Comparison of ENCODE assay signal across 18 cellular contexts in genomic region chr5:117165068-117165467, GRCh38.
"Had no signal": no experiment of that assay in that cellular context is flagged by ENCODE, and none has a peak within 500 bp of the region (broad histone marks: within the 10 kb centered on the region; RNA-seq: fewer than 3 reads in every experiment).

No MANE protein-coding gene starts in this region.

- DNase-seq: central memory CD4-positive, alpha-beta T cell; effector memory CD8-positive, alpha-beta T cell; esophagus squamous epithelium; foreskin fibroblast; naive B cell; right cardiac atrium; small intestine; stimulated activated CD4-positive, alpha-beta T cell treated with anti-CD3 and anti-CD28 coated beads, Interleukin-12 subunit alpha, Interleukin-12 subunit beta, amount 100 ng/mL, for 4 hours; stimulated activated naive CD4-positive, alpha-beta T cell treated with Interleukin-2 at 50 U/mL for 16 hours; testis; upper lobe of right lung had no signal

- H3K27ac Mint-ChIP-seq: effector memory CD8-positive, alpha-beta T cell; memory B cell had no signal

- H3K4me1 ChIP-seq: esophagus squamous epithelium, gastroesophageal sphincter, testis, upper lobe of right lung, vagina had no signal

- H3K4me3 ChIP-seq: esophagus squamous epithelium, gastroesophageal sphincter, testis, tibial nerve, upper lobe of right lung, vagina had no signal

- H3K36me3 ChIP-seq: esophagus squamous epithelium, gastroesophageal sphincter, tibial nerve, upper lobe of right lung, vagina had no signal

- ATAC-seq: effector memory CD8-positive, alpha-beta T cell; gastroesophageal sphincter; left lobe of liver; right cardiac atrium; upper lobe of right lung had no signal

- H3K27me3 ChIP-seq: esophagus squamous epithelium, gastroesophageal sphincter, testis, tibial nerve, upper lobe of right lung, vagina had no signal

- H3K9me3 ChIP-seq: esophagus squamous epithelium, gastroesophageal sphincter, testis, tibial nerve, upper lobe of right lung, vagina had no signal

- H3K36me3 Mint-ChIP-seq: memory B cell, mesothelial cell of epicardium, naive B cell had no signal

- H3K4me1 Mint-ChIP-seq: memory B cell, naive B cell had no signal

- H3K4me3 Mint-ChIP-seq: effector memory CD8-positive, alpha-beta T cell; memory B cell; mesothelial cell of epicardium; naive B cell had no signal

- H3K27me3 Mint-ChIP-seq: effector memory CD8-positive, alpha-beta T cell; memory B cell; naive B cell had no signal

- H3K27ac ChIP-seq: epithelial cell of prostate, esophagus squamous epithelium, gastroesophageal sphincter, testis, tibial nerve, upper lobe of right lung, vagina had no signal
